ENCODE assay signal across 20 cellular contexts in the genomic region with DNA sequence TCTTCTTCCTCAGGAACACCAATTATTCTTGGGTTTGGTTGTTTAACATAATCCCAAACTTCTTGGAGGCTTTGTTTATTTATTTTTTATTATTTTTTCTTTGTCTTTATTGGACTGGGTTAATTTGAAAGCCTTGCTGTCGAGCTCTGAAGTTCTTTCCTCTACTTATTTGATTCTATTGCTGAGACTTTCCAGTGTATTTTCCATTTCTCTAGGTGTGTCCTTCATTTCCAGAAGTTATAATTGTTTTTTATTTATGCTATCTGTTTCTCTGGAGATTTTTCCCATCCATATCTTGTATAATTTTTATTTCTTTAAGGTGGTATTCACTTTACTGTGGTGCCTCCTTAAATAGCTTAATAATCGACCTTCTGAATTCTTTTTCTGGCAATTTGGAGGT. TPM values are rescaled to one million over a fixed set of nuclear protein-coding genes. Genes with fewer than 3 reads are reported as not detected.
A peak's percentile ranks its signal among the peaks of the same experiment; 100 is the strongest.
DNase-seq lines count a peak whose midpoint lies in the region; ATAC-seq, FAIRE-seq and TF ChIP-seq lines count a peak whose summit lies in the region.
"Had no signal": no experiment of that assay in that cellular context is flagged by ENCODE, and none has a peak within 500 bp of the region (broad histone marks: within the 10 kb centered on the region; RNA-seq: fewer than 3 reads in every experiment).

No MANE protein-coding gene starts in this region.

- no peak for FAIRE-seq in HepG2 (lab: Jason Lieb, UNC)
- FAIRE-seq: GM12892, H54 had no signal

- H3K36me3 ChIP-seq in HepG2 (replicated peaks in 1 of 2; ENCODE audit: control insufficient read depth in 1 of 2, insufficient read depth in 2 of 2, low read length in 2 of 2) (no peaks in the 10 kb centered on the region), right lobe of liver (no peaks in the 10 kb centered on the region), Panc1 (ENCODE audit: control insufficient read depth, insufficient read depth, low read length) (no peaks in the 10 kb centered on the region), osteoblast (ENCODE audit: insufficient read depth, low read length) (no peaks in the 10 kb centered on the region)

- H3K27ac ChIP-seq in HepG2 (ENCODE audit: extremely low read length, insufficient read depth, low read length): no peak overlapping the region
- H3K27ac ChIP-seq in right lobe of liver: no peak overlapping the region
- H3K27ac ChIP-seq in Panc1 (ENCODE audit: low read length): peak overlapping the region; percentile 70; the same call in 1 of the 2 replicates
- peak overlapping the region; percentile 77 for H3K27ac ChIP-seq in foreskin keratinocyte
- no peak overlapping the region for H3K27ac ChIP-seq in osteoblast (ENCODE audit: low read depth, low read length)
- H3K27ac ChIP-seq: 22Rv1, GM23248 had no signal

- H3K4me3 ChIP-seq in HepG2 (replicated peaks in 1 of 3; ENCODE audit: insufficient read depth in 1 of 3, low read depth in 2 of 3, low read length in 3 of 3) (no peak overlapping the region), right lobe of liver (no peak overlapping the region), Panc1 (ENCODE audit: low read depth in 2 of 2, low read length in 2 of 2) (no peak overlapping the region), osteoblast (ENCODE audit: insufficient read depth, low read length) (no peak overlapping the region)
- H3K4me3 ChIP-seq: GM23248 had no signal

- no peak overlapping the region for H3K9ac ChIP-seq in HepG2 (ENCODE audit: insufficient read depth, low read depth, low read length)
- H3K9ac ChIP-seq: GM23248 had no signal

- POLR2A ChIA-PET in HepG2 (lab: Yijun Ruan, JAX): no interaction called here
- POLR2A ChIA-PET in Panc1 (lab: Charles Lee): interaction anchor here (0.6 kb wide), 1 partner anchor 225 kb away, joined by 4 read pairs; no protein-coding TSS in a partner anchor

- H3K79me2 ChIP-seq in HepG2 (ENCODE audit: insufficient read depth, low read length) (no peaks in the 10 kb centered on the region), osteoblast (ENCODE audit: insufficient read depth, low read length) (no peaks in the 10 kb centered on the region)

- in situ Hi-C loops in HepG2 (cut with HindIII; ENCODE audit: extremely low pct_ligation_motif_present, low pct_unique_long_range_greater_than_20kb) (no loop called here), Panc1 (cut with HindIII; ENCODE audit: low pct_unique_long_range_greater_than_20kb, low sequenced_read_pairs) (no loop called here)

- no peak for TF ChIP-seq RAD21 in HepG2 (CRISPR knock-in tag; IDR thresholded peaks at IDR 0.05)

- BruUV-seq in HepG2 (replicated peaks; lab: Mats Ljungman, UMichigan) (no TSS peak), Panc1 (replicated peaks; lab: Mats Ljungman, UMichigan) (no TSS peak)

- CTCF ChIA-PET in HepG2 (lab: Yijun Ruan, JAX; ENCODE audit: low intra/inter-chr PET ratio, low total read pairs): no interaction called here
- CTCF ChIA-PET in Panc1 (lab: Charles Lee): no interaction called here

- ATAC-seq in HepG2: no peak
- ATAC-seq in right lobe of liver: no peak
- no peak for ATAC-seq in Panc1
- no peak for ATAC-seq in foreskin keratinocyte
- ATAC-seq: HCT116 had no signal

- TF ChIP-seq POLR2A in HepG2 (IDR thresholded peaks at IDR 0.05; ENCODE audit: insufficient read depth in 1 of 2, low read depth in 2 of 2, low read length in 2 of 2) (no peak), right lobe of liver (IDR thresholded peaks at IDR 0.05) (no peak)

- H3K4me2 ChIP-seq in HepG2 (ENCODE audit: low read depth, low read length): no peak overlapping the region
- H3K4me2 ChIP-seq in osteoblast (ENCODE audit: insufficient read depth, low read length): no peak overlapping the region

- H3K9me3 ChIP-seq in HepG2 (ENCODE audit: low read length) (no peaks in the 10 kb centered on the region), right lobe of liver (no peaks in the 10 kb centered on the region), Panc1 (ENCODE audit: control insufficient read depth, insufficient read depth, low read depth, low read length) (no peaks in the 10 kb centered on the region), osteoblast (ENCODE audit: low read depth, low read length) (no peaks in the 10 kb centered on the region)

- H3K4me1 ChIP-seq in HepG2 (ENCODE audit: insufficient read depth, low read length) (no peaks in the 10 kb centered on the region), right lobe of liver (no peaks in the 10 kb centered on the region), Panc1 (ENCODE audit: control insufficient read depth, insufficient read depth, low read length) (peaks cover 10% of the 10 kb centered on the region; the same call in 1 of the 2 replicates), foreskin keratinocyte (peaks cover 17% of the 10 kb centered on the region), osteoblast (ENCODE audit: insufficient read depth, low read length) (no peaks in the 10 kb centered on the region)

- H3K27me3 ChIP-seq in HepG2 (ENCODE audit: control insufficient read depth in 1 of 2, insufficient read depth in 2 of 2, low read length in 2 of 2) (no peaks in the 10 kb centered on the region), right lobe of liver (no peaks in the 10 kb centered on the region), Panc1 (ENCODE audit: control insufficient read depth, insufficient read depth, low read length) (no peaks in the 10 kb centered on the region), foreskin keratinocyte (no peaks in the 10 kb centered on the region), osteoblast (ENCODE audit: insufficient read depth, low read length) (no peaks in the 10 kb centered on the region)

- DNase-seq in HepG2 (ENCODE audit: low spot score): no peak
- no peak for DNase-seq in right lobe of liver
- DNase-seq in Panc1 (ENCODE audit: low read depth, low spot score): no peak
- no peak for DNase-seq in foreskin keratinocyte
- DNase-seq in COLO668 (lab: John Stamatoyannopoulos, UW; ENCODE audit: unreplicated experiment): no peak
- DNase-seq in mucosa of gallbladder (ENCODE audit: low spot score): no peak
- DNase-seq in hippocampal formation (lab: John Stamatoyannopoulos, UW): no peak
- DNase-seq in osteoblast (ENCODE audit: insufficient read length, low spot score, missing footprints): no peak
- DNase-seq: Calu3; CD4-positive, CD25-positive, alpha-beta regulatory T cell; DMS 273 treated with DMSO at 0.1 percent for 48 hours; GM23248; IMR-90; KG1 had no signal

- no peak for TF ChIP-seq EP300 in HepG2 (IDR thresholded peaks at IDR 0.05; ENCODE audit: low read depth in 2 of 2, low read length in 2 of 2)
- no peak for TF ChIP-seq EP300 in HepG2 (CRISPR knock-in tag; IDR thresholded peaks at IDR 0.05; ENCODE audit: borderline replicate concordance)

- TF ChIP-seq CTCF in HepG2 (CRISPR knock-in tag; IDR thresholded peaks at IDR 0.05): no peak
- no peak for TF ChIP-seq CTCF in right lobe of liver (IDR thresholded peaks at IDR 0.05)
- no peak for TF ChIP-seq CTCF in Panc1 (IDR thresholded peaks at IDR 0.05)
- no peak for TF ChIP-seq CTCF in foreskin keratinocyte (conservative IDR thresholded peaks at IDR 0.05)
- TF ChIP-seq CTCF in osteoblast (IDR thresholded peaks at IDR 0.05; ENCODE audit: extremely low read depth, low read depth, low read length): no peak

- no peak overlapping the region for H2AFZ ChIP-seq in HepG2 (ENCODE audit: low read length)
- H2AFZ ChIP-seq in osteoblast (ENCODE audit: low read length): no peak overlapping the region
- H2AFZ ChIP-seq: GM23248 had no signal

- intact Hi-C loops in HepG2 (cut with micrococcal nuclease; ENCODE audit: unreplicated experiment): no loop called here
- intact Hi-C loops in right lobe of liver (cut with DNase I): no loop called here
- intact Hi-C loops in Panc1 (cut with micrococcal nuclease; ENCODE audit: unreplicated experiment): no loop called here

- H4K20me1 ChIP-seq in HepG2 (ENCODE audit: insufficient read depth, low read length): no peaks in the 10 kb centered on the region
- no peaks in the 10 kb centered on the region for H4K20me1 ChIP-seq in osteoblast (ENCODE audit: insufficient read depth, low read length)

- 33% methylated on average over 2 of the region's 2 CpGs for WGBS in HepG2 (ENCODE audit: low lambda C conversion rate)
- 69% methylated on average over 2 of the region's 2 CpGs for WGBS in right lobe of liver (ENCODE audit: insufficient coverage, low coverage, low lambda C conversion rate, missing lambda C conversion rate)

RNA-seq across cellular contexts. Expression of a gene that starts 8.8 kb away (rescaled TPM):
- 46.6 and 74.0 TPM in 2 replicates for total RNA-seq in HepG2 (2016; rRNA removed; fragmentation: Illumina TruSeq; extraction: Trizol)
- total RNA-seq in HepG2 (2016; cell fraction: cytosol; rRNA removed; fragmentation: Illumina TruSeq; extraction: Trizol; ENCODE audit: low read depth): 1.7 and 9.3 TPM in 2 replicates
- 46.5 and 70.7 TPM in 2 replicates for total RNA-seq in HepG2 (2016; cell fraction: insoluble cytoplasmic fraction; rRNA removed; fragmentation: Illumina TruSeq; extraction: Trizol)
- total RNA-seq in HepG2 (2016; cell fraction: membrane; rRNA removed; fragmentation: Illumina TruSeq; extraction: Trizol): 11.0 and 11.8 TPM in 2 replicates
- total RNA-seq in HepG2 (2016; cell fraction: nucleus; rRNA removed; fragmentation: Illumina TruSeq; extraction: Trizol): 32.9 and 39.9 TPM in 2 replicates
- polyA plus RNA-seq in HepG2 (2011; rRNA removed): 6.2 and 8.1 TPM in 2 replicates
- polyA plus RNA-seq in HepG2 (2011; cell fraction: cytosol; rRNA removed): 2.5 and 3.5 TPM in 2 replicates
- polyA plus RNA-seq in HepG2 (2011; cell fraction: nucleus; rRNA removed): 5.5 and 6.4 TPM in 2 replicates
- 14.5 and 25.6 TPM in 2 replicates for polyA plus RNA-seq in HepG2 (2012)
- polyA plus RNA-seq in HepG2 (2016; cell fraction: cytosol; fragmentation: Illumina TruSeq; extraction: Trizol; ENCODE audit: low read depth): 3.0 and 3.2 TPM in 2 replicates
- 71.0 and 77.1 TPM in 2 replicates for polyA plus RNA-seq in HepG2 (2016; cell fraction: insoluble cytoplasmic fraction; fragmentation: Illumina TruSeq; extraction: Trizol; ENCODE audit: low read depth)
- polyA plus RNA-seq in HepG2 (2016; cell fraction: membrane; fragmentation: Illumina TruSeq; extraction: Trizol; ENCODE audit: low read depth): 3.5 and 5.1 TPM in 2 replicates
- polyA plus RNA-seq in HepG2 (2016; cell fraction: nucleus; fragmentation: Illumina TruSeq; extraction: Trizol; ENCODE audit: insufficient read depth, low read depth): 38.8 and 44.9 TPM in 2 replicates
- polyA minus RNA-seq in HepG2 (2011; rRNA and poly(A)+ RNA removed; ENCODE audit: low replicate concordance): 11.8 and 14.9 TPM in 2 replicates
- 4.2 and 5.5 TPM in 2 replicates for polyA minus RNA-seq in HepG2 (2011; cell fraction: cytosol; rRNA and poly(A)+ RNA removed)
- polyA minus RNA-seq in HepG2 (2011; cell fraction: nucleus; rRNA and poly(A)+ RNA removed): 48.5 and 62.5 TPM in 2 replicates
- total RNA-seq in right lobe of liver: 10 to 100 TPM in 3 of 6 experiments, 1 to 10 TPM in 3; 7.0 to 17.6 (median 10.4) TPM
- 32.5 TPM for total RNA-seq in Panc1 (2021; ENCODE audit: unreplicated experiment)
- polyA plus RNA-seq in Panc1 (2012; ENCODE audit: insufficient read length): 26.3 TPM
- total RNA-seq in foreskin keratinocyte: 21.6 and 24.8 TPM in 2 replicates
- polyA plus RNA-seq in foreskin keratinocyte: 32.4 and 32.8 TPM in 2 replicates
- 13.7 TPM for total RNA-seq in mucosa of gallbladder
- 29.7 and 32.1 TPM in 2 replicates for total RNA-seq in osteoblast

RNA-seq across cellular contexts. Expression of a gene that starts 49.5 kb away (rescaled TPM):
- total RNA-seq in HepG2 (2016; rRNA removed; fragmentation: Illumina TruSeq; extraction: Trizol) (not detected in 2 replicates), right lobe of liver (not detected), Panc1 (2021; ENCODE audit: unreplicated experiment) (not detected), foreskin keratinocyte (not detected in 2 replicates), mucosa of gallbladder (0.17 TPM), osteoblast (not detected in 2 replicates)
- total RNA-seq in HepG2 (2016; cell fraction: cytosol; rRNA removed; fragmentation: Illumina TruSeq; extraction: Trizol; ENCODE audit: low read depth): not detected in 2 replicates
- total RNA-seq in HepG2 (2016; cell fraction: insoluble cytoplasmic fraction; rRNA removed; fragmentation: Illumina TruSeq; extraction: Trizol): not detected in 2 replicates
- not detected in 2 replicates for total RNA-seq in HepG2 (2016; cell fraction: membrane; rRNA removed; fragmentation: Illumina TruSeq; extraction: Trizol)
- not detected in 2 replicates for total RNA-seq in HepG2 (2016; cell fraction: nucleus; rRNA removed; fragmentation: Illumina TruSeq; extraction: Trizol)
- polyA plus RNA-seq in HepG2 (2011; rRNA removed) (not detected in 2 replicates), foreskin keratinocyte (not detected in 2 replicates)
- not detected in 2 replicates for polyA plus RNA-seq in HepG2 (2011; cell fraction: cytosol; rRNA removed)
- not detected in 2 replicates for polyA plus RNA-seq in HepG2 (2011; cell fraction: nucleus; rRNA removed)
- not detected in 2 replicates for polyA plus RNA-seq in HepG2 (2012)
- polyA plus RNA-seq in HepG2 (2016; cell fraction: cytosol; fragmentation: Illumina TruSeq; extraction: Trizol; ENCODE audit: low read depth): not detected in 2 replicates
- not detected in 2 replicates for polyA plus RNA-seq in HepG2 (2016; cell fraction: insoluble cytoplasmic fraction; fragmentation: Illumina TruSeq; extraction: Trizol; ENCODE audit: low read depth)
- not detected in 2 replicates for polyA plus RNA-seq in HepG2 (2016; cell fraction: membrane; fragmentation: Illumina TruSeq; extraction: Trizol; ENCODE audit: low read depth)
- not detected in 2 replicates for polyA plus RNA-seq in HepG2 (2016; cell fraction: nucleus; fragmentation: Illumina TruSeq; extraction: Trizol; ENCODE audit: insufficient read depth, low read depth)
- not detected in 2 replicates for polyA minus RNA-seq in HepG2 (2011; rRNA and poly(A)+ RNA removed; ENCODE audit: low replicate concordance)
- polyA minus RNA-seq in HepG2 (2011; cell fraction: cytosol; rRNA and poly(A)+ RNA removed): not detected in 2 replicates
- polyA minus RNA-seq in HepG2 (2011; cell fraction: nucleus; rRNA and poly(A)+ RNA removed): not detected in 2 replicates
- polyA plus RNA-seq in Panc1 (2012; ENCODE audit: insufficient read length): not detected
- total RNA-seq: A673; Calu3; CD4-positive, CD25-positive, alpha-beta regulatory T cell; GM23248; IMR-90 had no signal
- polyA plus RNA-seq: BJ; CD4-positive, CD25-positive, alpha-beta regulatory T cell; GM23248; IMR-90 had no signal

Comparison
In these comparisons a context has a peak if more than half of its experiments do, and no peak if none do; other contexts are left out.
1. H3K27ac ChIP-seq: peak in Panc1 (single experiment) and foreskin keratinocyte (single experiment); none in HepG2 (single experiment), right lobe of liver (0 of 3) and osteoblast (single experiment).